9 cellular contexts compared by ENCODE assay signal in genomic region chr21:25862596-25862995, GRCh38.
A peak's percentile ranks its signal among the peaks of the same experiment; 100 is the strongest.
DNase-seq lines count a peak whose midpoint lies in the region; ATAC-seq and TF ChIP-seq lines count a peak whose summit lies in the region.
"Had no signal": no experiment of that assay in that cellular context is flagged by ENCODE, and none has a peak within 500 bp of the region (broad histone marks: within the 10 kb centered on the region; RNA-seq: fewer than 3 reads in every experiment).

No MANE protein-coding gene starts in this region.

- H3K36me3 ChIP-seq in transverse colon, result no peaks in the 10 kb centered on the region

- in situ Hi-C loops in transverse colon (cut with MboI; ENCODE audit: low pct_ligation_motif_present in 1 of 4, low pct_unique_long_range_greater_than_20kb in 1 of 4, low sequenced_read_pairs in 3 of 4), result no loop called here

- peak; percentile 76 for ATAC-seq in HG02798 (IDR thresholded peaks at IDR 0.05; ENCODE audit: poor library complexity, unreplicated experiment)

- no peaks in the 10 kb centered on the region for H3K9me3 ChIP-seq in transverse colon

- WGBS in transverse colon (ENCODE audit: low coverage in 1 of 2), 2 donors, result 26 to 38% methylated on average over 1 of the region's 1 CpG

- H3K27me3 ChIP-seq in transverse colon, result no peaks in the 10 kb centered on the region

- TF ChIP-seq POLR2A in transverse colon (IDR thresholded peaks at IDR 0.05), result no peak

- H3K4me3 ChIP-seq in fibroblast of villous mesenchyme (ENCODE audit: low read depth, low read length) (no peak overlapping the region), transverse colon (no peak overlapping the region)

- intact Hi-C loops in transverse colon (cut with DNase I; ENCODE audit: low total_unique reads), result no loop called here

- TF ChIP-seq CTCF in fibroblast of villous mesenchyme (IDR thresholded peaks at IDR 0.05; ENCODE audit: insufficient read depth, low read depth, low read length) (peak; percentile 89), transverse colon (IDR thresholded peaks at IDR 0.05) (peak; percentile 53 to 75 (median 61))

- H3K4me1 ChIP-seq in transverse colon, result peaks cover 0 to 5% (median 2%) of the 10 kb centered on the region in 4 donors

- TF ChIP-seq EP300 in transverse colon (IDR thresholded peaks at IDR 0.05; ENCODE audit: low read depth), result no peak

- H3K27ac ChIP-seq in transverse colon, result peak overlapping the region in 3 of 4 donors; percentile 21 to 57 (median 22)
- H3K27ac ChIP-seq: epithelial cell of prostate had no signal

- DNase-seq in stimulated activated CD4-positive, alpha-beta T cell treated with anti-CD3 and anti-CD28 coated beads, Interleukin-12 subunit alpha, Interleukin-12 subunit beta, amount 100 ng/mL, for 48 hours (ENCODE audit: low read depth in 2 of 3, low spot score in 1 of 3), result peak in 2 of 3 donors; percentile 3 to 5
- DNase-seq in stimulated activated CD4-positive, alpha-beta T cell treated with anti-CD3 and anti-CD28 coated beads, Interleukin-4, amount 100 ng/mL, for 4 hours, result no peak
- DNase-seq in SK-N-DZ (ENCODE audit: low spot score) (peak; percentile 15), fibroblast of villous mesenchyme (ENCODE audit: low read depth) (peak; percentile 50), transverse colon (no peak), amygdala (lab: John Stamatoyannopoulos, UW) (no peak), cerebellum (ENCODE audit: low spot score) (no peak)

Comparison
In these comparisons a context has a peak if more than half of its experiments do, and no peak if none do; other contexts are left out.
1. DNase-seq: peak in stimulated activated CD4-positive, alpha-beta T cell treated with anti-CD3 and anti-CD28 coated beads, Interleukin-12 subunit alpha, Interleukin-12 subunit beta, amount 100 ng/mL, for 48 hours (2 of 3), SK-N-DZ (single experiment) and fibroblast of villous mesenchyme (single experiment); none in stimulated activated CD4-positive, alpha-beta T cell treated with anti-CD3 and anti-CD28 coated beads, Interleukin-4, amount 100 ng/mL, for 4 hours (0 of 2), transverse colon (single experiment), amygdala (0 of 56) and cerebellum (single experiment).